Comparison of ENCODE assay signal across 8 cellular contexts in the genomic region with DNA sequence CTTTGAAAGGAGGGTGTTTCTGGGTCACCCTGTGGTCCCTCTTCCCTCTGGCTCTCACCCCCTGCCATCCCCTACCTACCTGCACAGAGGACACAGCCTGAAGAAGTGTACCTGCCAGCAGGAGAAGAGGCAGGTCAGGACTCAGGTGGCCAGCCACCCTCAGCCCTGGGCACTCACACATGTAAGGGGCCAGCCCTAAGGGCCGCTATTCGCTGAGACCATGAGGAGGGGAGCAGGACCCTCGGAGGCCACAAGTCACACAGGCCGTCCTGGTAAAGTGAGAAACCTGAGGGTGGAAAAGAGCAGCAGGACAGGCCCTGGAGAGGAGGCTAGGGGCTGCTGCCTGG. TPM values are rescaled to one million over a fixed set of nuclear protein-coding genes. Genes with fewer than 3 reads are reported as not detected.
A peak's percentile ranks its signal among the peaks of the same experiment; 100 is the strongest.
DNase-seq lines count a peak whose midpoint lies in the region; FAIRE-seq and TF ChIP-seq lines count a peak whose summit lies in the region.

No MANE protein-coding gene starts in this region.

- H3K36me3 ChIP-seq in MG63 (peaks cover 50% of the 10 kb centered on the region), endothelial cell of umbilical vein (ENCODE audit: control insufficient read depth in 2 of 2, extremely low read depth in 1 of 2, insufficient read depth in 2 of 2, low read length in 2 of 2) (peaks cover 0 to 5% of the 10 kb centered on the region in 2 experiments), parathyroid adenoma (ENCODE audit: control insufficient read depth, insufficient read depth, low read length) (no peaks in the 10 kb centered on the region)

- TF ChIP-seq CTCF in GM12875 (IDR thresholded peaks at IDR 0.05; ENCODE audit: borderline replicate concordance, insufficient read depth, low read depth, low read length), result no peak
- TF ChIP-seq CTCF in endothelial cell of umbilical vein (IDR thresholded peaks at IDR 0.05; ENCODE audit: extremely low read depth in 1 of 2, insufficient read depth in 1 of 2, low read depth in 1 of 2, low read length in 2 of 2), result no peak
- TF ChIP-seq CTCF in parathyroid adenoma (IDR thresholded peaks at IDR 0.05), result no peak

- H3K4me1 ChIP-seq in endothelial cell of umbilical vein (ENCODE audit: control insufficient read depth, extremely low read depth, insufficient read depth, low read length), result peaks cover 18% of the 10 kb centered on the region
- H3K4me1 ChIP-seq in parathyroid adenoma, result peaks cover 8% of the 10 kb centered on the region

- TF ChIP-seq POLR2A in endothelial cell of umbilical vein (IDR thresholded peaks at IDR 0.05; ENCODE audit: low read depth, low read length) (no peak), erythroblast (IDR thresholded peaks at IDR 0.05; ENCODE audit: low read length) (no peak)

- H3K79me2 ChIP-seq in endothelial cell of umbilical vein (ENCODE audit: control insufficient read depth, insufficient read depth, low read length) (peaks cover 10% of the 10 kb centered on the region), parathyroid adenoma (no peaks in the 10 kb centered on the region)

- intact Hi-C loops in endothelial cell of umbilical vein (cut with micrococcal nuclease), result loop anchor here (1.0 kb wide), 1 partner anchor 31 kb away; no protein-coding TSS in a partner anchor

- POLR2A ChIA-PET in endothelial cell of umbilical vein (lab: Charles Lee), result interaction anchor here (2.2 kb wide), 1 partner anchor 20 kb away, joined by 14 read pairs; a partner anchor contains a TSS

- CTCF ChIA-PET in endothelial cell of umbilical vein (lab: Charles Lee), result interaction anchor here (1.1 to 2.6 kb wide), 8 partner anchors 8 to 32 kb away, joined by 3 to 17 read pairs (median 10); a partner anchor contains a TSS

- H3K9ac ChIP-seq in endothelial cell of umbilical vein (replicated peaks; ENCODE audit: extremely low read depth, insufficient read depth, low read length), result peak overlapping the region; percentile 48
- H3K9ac ChIP-seq in parathyroid adenoma, result no peak overlapping the region

- no peaks in the 10 kb centered on the region for H3K9me1 ChIP-seq in endothelial cell of umbilical vein (replicated peaks; ENCODE audit: control insufficient read depth, extremely low read depth, insufficient read depth, low read length)

- BruUV-seq in endothelial cell of umbilical vein (replicated peaks; lab: Mats Ljungman, UMichigan), result no TSS peak

- peak overlapping the region; percentile 85 for H3K4me3 ChIP-seq in GM12875 (ENCODE audit: low read depth, low read length)
- peak overlapping the region; percentile 74 for H3K4me3 ChIP-seq in MG63
- H3K4me3 ChIP-seq in endothelial cell of umbilical vein (replicated peaks in 1 of 3; ENCODE audit: insufficient read depth in 1 of 3, low read depth in 1 of 3, low read length in 3 of 3), result peak overlapping the region; percentile 18 to 62 (median 39)
- peak overlapping the region; percentile 81 for H3K4me3 ChIP-seq in parathyroid adenoma (ENCODE audit: low read depth, low read length)

- no peaks in the 10 kb centered on the region for H3K27me3 ChIP-seq in MG63
- peaks cover 2 to 4% of the 10 kb centered on the region in 2 experiments for H3K27me3 ChIP-seq in endothelial cell of umbilical vein (ENCODE audit: control insufficient read depth in 2 of 2, insufficient read depth in 2 of 2, low read length in 2 of 2)
- H3K27me3 ChIP-seq in parathyroid adenoma (ENCODE audit: control insufficient read depth, insufficient read depth, low read length), result no peaks in the 10 kb centered on the region

- H2AFZ ChIP-seq in endothelial cell of umbilical vein (ENCODE audit: low read depth, low read length) (peak overlapping the region; percentile 68), parathyroid adenoma (peak overlapping the region; percentile 89)

- dilution Hi-C loops in endothelial cell of umbilical vein (cut with MboI; ENCODE audit: extremely low pct_ligation_motif_present, low sequenced_read_pairs), result no loop called here

- no peaks in the 10 kb centered on the region for H4K20me1 ChIP-seq in endothelial cell of umbilical vein (replicated peaks; ENCODE audit: control insufficient read depth, extremely low read depth, insufficient read depth, low read length)

- H3K27ac ChIP-seq in endothelial cell of umbilical vein (ENCODE audit: insufficient read depth, low read depth, low read length), result no peak overlapping the region
- peak overlapping the region; percentile 24 for H3K27ac ChIP-seq in parathyroid adenoma

- DNase-seq in MG63, result no peak
- DNase-seq in endothelial cell of umbilical vein (ENCODE audit: low read depth, low spot score), result no peak
- DNase-seq in erythroblast (lab: John Stamatoyannopoulos, UW), result no peak
- DNase-seq in GM19239 (ENCODE audit: insufficient read length, low spot score), result no peak
- DNase-seq in NCI-H187 treated with DMSO at 0.1 percent for 48 hours (lab: John Stamatoyannopoulos, UW), result no peak
- DNase-seq in activated gamma-delta T cell (lab: John Stamatoyannopoulos, UW), result no peak

- no peaks in the 10 kb centered on the region for H3K9me3 ChIP-seq in MG63
- H3K9me3 ChIP-seq in endothelial cell of umbilical vein (replicated peaks; ENCODE audit: control insufficient read depth, insufficient read depth, low read length), result no peaks in the 10 kb centered on the region
- H3K9me3 ChIP-seq in parathyroid adenoma (ENCODE audit: control insufficient read depth, low read length), result no peaks in the 10 kb centered on the region

- no peak for FAIRE-seq in endothelial cell of umbilical vein (lab: Jason Lieb, UNC)
- no peak for FAIRE-seq in GM19239 (lab: Jason Lieb, UNC)

- peak overlapping the region; percentile 82 for H3K4me2 ChIP-seq in endothelial cell of umbilical vein (ENCODE audit: insufficient read depth, low read length)
- peak overlapping the region; percentile 85 for H3K4me2 ChIP-seq in parathyroid adenoma (ENCODE audit: low read length)

TF ChIP-seq in endothelial cell of umbilical vein, 7 proteins besides CTCF, POLR2A, EP300 and RAD21:
- TF ChIP-seq, protein P1, sequence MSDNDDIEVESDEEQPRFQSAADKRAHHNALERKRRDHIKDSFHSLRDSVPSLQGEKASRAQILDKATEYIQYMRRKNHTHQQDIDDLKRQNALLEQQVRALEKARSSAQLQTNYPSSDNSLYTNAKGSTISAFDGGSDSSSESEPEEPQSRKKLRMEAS (IDR thresholded peaks at IDR 0.05; ENCODE audit: insufficient read depth, insufficient read length), result no peak
- TF ChIP-seq GATA2 (IDR thresholded peaks at IDR 0.05; ENCODE audit: insufficient read depth, insufficient read length, low read depth, low read length), result no peak
- no peak for TF ChIP-seq POLR2AphosphoS5 (IDR thresholded peaks at IDR 0.05; ENCODE audit: insufficient read depth, low read depth, low read length)
- no peak for TF ChIP-seq FOS (IDR thresholded peaks at IDR 0.05; ENCODE audit: borderline replicate concordance, insufficient read depth, low read length)
- TF ChIP-seq EZH2 (IDR thresholded peaks at IDR 0.05; ENCODE audit: borderline replicate concordance, low read depth, low read length, severe bottlenecking), result no peak
- no peak for TF ChIP-seq JUN (IDR thresholded peaks at IDR 0.05; ENCODE audit: borderline replicate concordance, insufficient read depth, insufficient read length, low read depth)
- TF ChIP-seq MYC (IDR thresholded peaks at IDR 0.05; ENCODE audit: low read depth, low read length), result no peak

RNA-seq across cellular contexts. Expression of a gene that starts 1.2 kb away (rescaled TPM):
- total RNA-seq in MG63 (2014; rRNA removed; shearing (Covaris generic); ENCODE audit: low replicate concordance), result 14.3 and 14.7 TPM in 2 replicates
- total RNA-seq in endothelial cell of umbilical vein, result 36.6 and 38.6 TPM in 2 replicates
- 32.6 and 33.6 TPM in 2 replicates for polyA plus RNA-seq in endothelial cell of umbilical vein
- 16.3 and 22.5 TPM in 2 replicates for polyA plus RNA-seq in endothelial cell of umbilical vein (2011; cell fraction: cytosol; rRNA removed)
- 241 TPM in 2 replicates for polyA plus RNA-seq in endothelial cell of umbilical vein (2011; cell fraction: nucleus; rRNA removed)
- 21.9 and 23.0 TPM in 2 replicates for polyA plus RNA-seq in endothelial cell of umbilical vein (2012)
- polyA minus RNA-seq in endothelial cell of umbilical vein, result 13.2 and 18.1 TPM in 2 replicates
- polyA minus RNA-seq in endothelial cell of umbilical vein (2011; cell fraction: cytosol; rRNA and poly(A)+ RNA removed), result 12.1 TPM
- polyA minus RNA-seq in endothelial cell of umbilical vein (2011; cell fraction: nucleus; rRNA and poly(A)+ RNA removed), result 17.5 and 21.1 TPM in 2 replicates

RNA-seq across cellular contexts. Expression of a gene that starts 19.7 kb away (rescaled TPM):
- 16.4 and 22.2 TPM in 2 replicates for total RNA-seq in MG63 (2014; rRNA removed; shearing (Covaris generic); ENCODE audit: low replicate concordance)
- total RNA-seq in endothelial cell of umbilical vein, result 20.1 and 21.5 TPM in 2 replicates
- 29.6 and 30.6 TPM in 2 replicates for polyA plus RNA-seq in endothelial cell of umbilical vein
- polyA plus RNA-seq in endothelial cell of umbilical vein (2011; cell fraction: cytosol; rRNA removed), result 17.8 TPM in 2 replicates
- 18.1 and 18.4 TPM in 2 replicates for polyA plus RNA-seq in endothelial cell of umbilical vein (2011; cell fraction: nucleus; rRNA removed)
- 9.1 and 9.4 TPM in 2 replicates for polyA plus RNA-seq in endothelial cell of umbilical vein (2012)
- 23.9 and 28.1 TPM in 2 replicates for polyA minus RNA-seq in endothelial cell of umbilical vein
- 33.8 TPM for polyA minus RNA-seq in endothelial cell of umbilical vein (2011; cell fraction: cytosol; rRNA and poly(A)+ RNA removed)
- polyA minus RNA-seq in endothelial cell of umbilical vein (2011; cell fraction: nucleus; rRNA and poly(A)+ RNA removed), result 14.1 and 14.7 TPM in 2 replicates

RNA-seq across cellular contexts. Expression of a gene that starts 32.0 kb away (rescaled TPM):
- total RNA-seq in MG63 (2014; rRNA removed; shearing (Covaris generic); ENCODE audit: low replicate concordance), result 15.8 and 30.0 TPM in 2 replicates
- total RNA-seq in endothelial cell of umbilical vein, result 24.7 and 26.5 TPM in 2 replicates
- 22.9 and 24.7 TPM in 2 replicates for polyA plus RNA-seq in endothelial cell of umbilical vein
- 20.0 and 23.7 TPM in 2 replicates for polyA plus RNA-seq in endothelial cell of umbilical vein (2011; cell fraction: cytosol; rRNA removed)
- polyA plus RNA-seq in endothelial cell of umbilical vein (2011; cell fraction: nucleus; rRNA removed), result 34.8 and 35.9 TPM in 2 replicates
- 12.4 TPM in 2 replicates for polyA plus RNA-seq in endothelial cell of umbilical vein (2012)
- 23.0 and 29.6 TPM in 2 replicates for polyA minus RNA-seq in endothelial cell of umbilical vein
- 11.8 TPM for polyA minus RNA-seq in endothelial cell of umbilical vein (2011; cell fraction: cytosol; rRNA and poly(A)+ RNA removed)
- polyA minus RNA-seq in endothelial cell of umbilical vein (2011; cell fraction: nucleus; rRNA and poly(A)+ RNA removed), result 24.3 and 29.0 TPM in 2 replicates

RNA-seq across cellular contexts. Expression of a gene that starts 48.3 kb away (rescaled TPM):
- total RNA-seq in MG63 (2014; rRNA removed; shearing (Covaris generic); ENCODE audit: low replicate concordance), result 7.0 and 9.6 TPM in 2 replicates
- 5.2 and 5.9 TPM in 2 replicates for total RNA-seq in endothelial cell of umbilical vein
- polyA plus RNA-seq in endothelial cell of umbilical vein, result 5.4 and 6.1 TPM in 2 replicates
- polyA plus RNA-seq in endothelial cell of umbilical vein (2011; cell fraction: cytosol; rRNA removed), result 4.9 and 5.2 TPM in 2 replicates
- polyA plus RNA-seq in endothelial cell of umbilical vein (2011; cell fraction: nucleus; rRNA removed), result 19.3 and 22.0 TPM in 2 replicates
- polyA plus RNA-seq in endothelial cell of umbilical vein (2012), result 3.5 and 5.4 TPM in 2 replicates
- polyA minus RNA-seq in endothelial cell of umbilical vein, result 9.1 and 13.1 TPM in 2 replicates
- polyA minus RNA-seq in endothelial cell of umbilical vein (2011; cell fraction: cytosol; rRNA and poly(A)+ RNA removed), result 4.6 TPM
- 4.4 and 5.6 TPM in 2 replicates for polyA minus RNA-seq in endothelial cell of umbilical vein (2011; cell fraction: nucleus; rRNA and poly(A)+ RNA removed)
